ENCODE assay signal across 32 cellular contexts in genomic region chrX:139720979-139721378, GRCh38. TPM values are rescaled to one million over a fixed set of nuclear protein-coding genes. Genes with fewer than 3 reads are reported as not detected.
"Had no signal": no experiment of that assay in that cellular context is flagged by ENCODE, and none has a peak within 500 bp of the region (broad histone marks: within the 10 kb centered on the region; RNA-seq: fewer than 3 reads in every experiment).

No MANE protein-coding gene starts in this region.

- DNase-seq: activated CD4-positive, alpha-beta T cell treated with anti-CD3 and anti-CD28 coated beads for 36 hours; activated CD4-positive, alpha-beta T cell treated with anti-CD3 and anti-CD28 coated beads, Interleukin-2, amount 50 U/mL, for 4 hours; activated CD4-positive, CD25-positive, alpha-beta regulatory T cell; activated CD8-positive, alpha-beta memory T cell treated with anti-CD3 and anti-CD28 coated beads for 24 hours; activated gamma-delta T cell treated with Interleukin-2 at 50 U/mL for 16 hours; activated naive CD4-positive, alpha-beta T cell treated with anti-CD3 and anti-CD28 coated beads, Interleukin-2, amount 50 U/mL, for 16 hours; activated T-cell treated with anti-CD3 and anti-CD28 coated beads, Interleukin-2, amount 50 U/mL, for 1 hour; amniotic stem cell; brain microvascular endothelial cell; dorsolateral prefrontal cortex; effector memory CD8-positive, alpha-beta T cell; islet precursor cell; left colon; midbrain; naive thymus-derived CD4-positive, alpha-beta T cell; nucleus accumbens; pancreas; retina; sigmoid colon; small intestine; stimulated activated CD4-positive, alpha-beta T cell treated with anti-CD3 and anti-CD28 coated beads, Interleukin-4, amount 100 ng/mL, for 24 hours had no signal

- H3K36me3 ChIP-seq: brain microvascular endothelial cell, gastroesophageal sphincter, pancreas, prostate gland, sigmoid colon, vagina had no signal

- H3K4me3 ChIP-seq: coronary artery, dorsolateral prefrontal cortex, gastroesophageal sphincter, hepatocyte, pancreas, prostate gland, sigmoid colon, vagina had no signal

- H3K27ac Mint-ChIP-seq: activated CD4-positive, alpha-beta T cell treated with anti-CD3 and anti-CD28 coated beads for 36 hours; effector memory CD8-positive, alpha-beta T cell; naive thymus-derived CD4-positive, alpha-beta T cell; stimulated activated effector memory CD8-positive, alpha-beta T cell treated with anti-CD3 and anti-CD28 coated beads, Interleukin-12 subunit alpha, Interleukin-12 subunit beta, amount 100 ng/mL, for 72 hours; stimulated activated naive CD8-positive, alpha-beta T cell treated with anti-CD3 and anti-CD28 coated beads, Interleukin-15, Interleukin-2, amounts not matched to agents 100 ng/mL and 50 ng/mL, for 24 hours; T-helper 2 cell treated with Interferon-gamma antibody and Interleukin-4, amounts not matched to agents 5 μg/mL and 100 μg/mL, for 36 hours; type B pancreatic cell had no signal

- H3K27ac ChIP-seq: brain microvascular endothelial cell, coronary artery, dorsolateral prefrontal cortex, gastroesophageal sphincter, hepatocyte, pancreas, prostate gland, sigmoid colon, vagina had no signal

- H3K9me3 ChIP-seq: gastroesophageal sphincter, pancreas, prostate gland, sigmoid colon, vagina had no signal

- H2AFZ ChIP-seq: hepatocyte had no signal

- H3K9me3 Mint-ChIP-seq: effector memory CD8-positive, alpha-beta T cell; naive thymus-derived CD4-positive, alpha-beta T cell; stimulated activated effector memory CD8-positive, alpha-beta T cell treated with anti-CD3 and anti-CD28 coated beads, Interleukin-12 subunit alpha, Interleukin-12 subunit beta, amount 100 ng/mL, for 72 hours; stimulated activated naive CD8-positive, alpha-beta T cell treated with anti-CD3 and anti-CD28 coated beads, Interleukin-15, Interleukin-2, amounts not matched to agents 100 ng/mL and 50 ng/mL, for 24 hours; T-helper 2 cell treated with Interferon-gamma antibody and Interleukin-4, amounts not matched to agents 5 μg/mL and 100 μg/mL, for 36 hours had no signal

- H3K4me1 Mint-ChIP-seq: stimulated activated effector memory CD8-positive, alpha-beta T cell treated with anti-CD3 and anti-CD28 coated beads, Interleukin-12 subunit alpha, Interleukin-12 subunit beta, amount 100 ng/mL, for 72 hours had no signal

- H3K4me1 ChIP-seq: gastroesophageal sphincter, pancreas, prostate gland, sigmoid colon, vagina had no signal

- H3K36me3 Mint-ChIP-seq: stimulated activated effector memory CD8-positive, alpha-beta T cell treated with anti-CD3 and anti-CD28 coated beads, Interleukin-12 subunit alpha, Interleukin-12 subunit beta, amount 100 ng/mL, for 72 hours; type B pancreatic cell had no signal

- H3K27me3 Mint-ChIP-seq: activated CD4-positive, alpha-beta T cell treated with anti-CD3 and anti-CD28 coated beads for 36 hours; effector memory CD8-positive, alpha-beta T cell; naive thymus-derived CD4-positive, alpha-beta T cell; stimulated activated naive CD8-positive, alpha-beta T cell treated with anti-CD3 and anti-CD28 coated beads, Interleukin-15, Interleukin-2, amounts not matched to agents 100 ng/mL and 50 ng/mL, for 24 hours; type B pancreatic cell had no signal

- H3K27me3 ChIP-seq: brain microvascular endothelial cell, gastroesophageal sphincter, hepatocyte, pancreas, sigmoid colon, vagina had no signal

- FAIRE-seq: endothelial cell of umbilical vein, pancreas, small intestine had no signal

- H3K4me2 ChIP-seq: hepatocyte had no signal

- H3K79me2 ChIP-seq: hepatocyte had no signal

- ATAC-seq: activated CD4-positive, alpha-beta T cell treated with anti-CD3 and anti-CD28 coated beads for 36 hours; effector memory CD8-positive, alpha-beta T cell; gastroesophageal sphincter; left colon; naive thymus-derived CD4-positive, alpha-beta T cell; pancreas; stimulated activated effector memory CD8-positive, alpha-beta T cell treated with anti-CD3 and anti-CD28 coated beads, Interleukin-12 subunit alpha, Interleukin-12 subunit beta, amount 100 ng/mL, for 72 hours had no signal

- H3K4me3 Mint-ChIP-seq: activated CD4-positive, alpha-beta T cell treated with anti-CD3 and anti-CD28 coated beads for 36 hours; effector memory CD8-positive, alpha-beta T cell; naive thymus-derived CD4-positive, alpha-beta T cell; stimulated activated effector memory CD8-positive, alpha-beta T cell treated with anti-CD3 and anti-CD28 coated beads, Interleukin-12 subunit alpha, Interleukin-12 subunit beta, amount 100 ng/mL, for 72 hours; stimulated activated naive CD8-positive, alpha-beta T cell treated with anti-CD3 and anti-CD28 coated beads, Interleukin-15, Interleukin-2, amounts not matched to agents 100 ng/mL and 50 ng/mL, for 24 hours; T-helper 2 cell treated with Interferon-gamma antibody and Interleukin-4, amounts not matched to agents 5 μg/mL and 100 μg/mL, for 36 hours; type B pancreatic cell had no signal

RNA-seq across cellular contexts. Expression of gene MCF2, which starts 13.0 kb away (rescaled TPM):
- total RNA-seq: left colon, subcutaneous adipose tissue had no signal
- polyA plus RNA-seq: endothelial cell of umbilical vein; hepatocyte; naive thymus-derived CD4-positive, alpha-beta T cell had no signal
